Comparison of ENCODE assay signal across 11 cellular contexts in genomic region chr17:41139865-41140264, GRCh38. TPM values are rescaled to one million over a fixed set of nuclear protein-coding genes. Genes with fewer than 3 reads are reported as not detected.
DNase-seq lines count a peak whose midpoint lies in the region; FAIRE-seq and TF ChIP-seq lines count a peak whose summit lies in the region.
"Not testable (repeated sequence)": the region's sequence is repeated elsewhere in the genome, so short reads cannot be mapped to it uniquely, and the experiment has no call there.
"Had no signal": no experiment of that assay in that cellular context is flagged by ENCODE, and none has a peak within 500 bp of the region (broad histone marks: within the 10 kb centered on the region; RNA-seq: fewer than 3 reads in every experiment).

No MANE protein-coding gene starts in this region.

- peak overlapping the region; percentile 48; the same call in 1 of the 2 replicates for H3K27ac ChIP-seq in RWPE1
- not testable (repeated sequence) for H3K27ac ChIP-seq in mesenchymal stem cell (ENCODE audit: low read length, poor library complexity, severe bottlenecking); trophoblast cell (ENCODE audit: low read depth, low read length)

- peaks cover 30% of the 10 kb centered on the region for H3K9me3 Mint-ChIP-seq in chondrocyte (ENCODE audit: low read depth)
- not testable (repeated sequence) for H3K9me3 Mint-ChIP-seq in glutamatergic neuron (ENCODE audit: unreplicated experiment)

- not testable (repeated sequence) for H3K14ac ChIP-seq in mesenchymal stem cell (ENCODE audit: low read length in 2 of 2); trophoblast cell (ENCODE audit: low read length)

- not testable (repeated sequence) for H2BK5ac ChIP-seq in mesenchymal stem cell (ENCODE audit: low read depth, low read length, poor library complexity, severe bottlenecking); trophoblast cell (ENCODE audit: low read depth, low read length, poor library complexity)

- H2AFZ ChIP-seq in mesenchymal stem cell (ENCODE audit: low read depth, low read length); trophoblast cell (ENCODE audit: insufficient read depth, low read length, poor library complexity): not testable (repeated sequence)

- POLR2A ChIA-PET in RWPE1 (lab: Yijun Ruan, JAX; ENCODE audit: low non-redundant PET), result not testable (repeated sequence)

- not testable (repeated sequence) for H3K27ac Mint-ChIP-seq in chondrocyte (ENCODE audit: unreplicated experiment)
- H3K27ac Mint-ChIP-seq in glutamatergic neuron (ENCODE audit: unreplicated experiment), result peak overlapping the region; percentile 62

- DNase-seq in HTR-8/SVneo (ENCODE audit: insufficient read length, low spot score); RWPE1 (ENCODE audit: low spot score); glutamatergic neuron; mesenchymal stem cell; trophoblast cell: not testable (repeated sequence)
- DNase-seq in chondrocyte (ENCODE audit: low spot score), result peak; percentile 78

- H3K9me3 ChIP-seq in mesenchymal stem cell (ENCODE audit: control insufficient read depth, low read length), result peaks cover 23% of the 10 kb centered on the region
- H3K9me3 ChIP-seq in trophoblast cell (ENCODE audit: insufficient read depth, low read depth, low read length), result not testable (repeated sequence)

- H2BK15ac ChIP-seq in mesenchymal stem cell (ENCODE audit: low read depth, poor library complexity, severe bottlenecking), result peak overlapping the region; percentile 52

- not testable (repeated sequence) for H3K27me3 ChIP-seq in mesenchymal stem cell (ENCODE audit: control insufficient read depth in 1 of 2, insufficient read depth in 1 of 2, low read length in 2 of 2); trophoblast cell (ENCODE audit: insufficient read depth, low read length)

- H3K36me3 Mint-ChIP-seq in chondrocyte (ENCODE audit: low read depth), result peaks cover 10% of the 10 kb centered on the region
- H3K36me3 Mint-ChIP-seq in glutamatergic neuron (ENCODE audit: unreplicated experiment), result peaks cover 22% of the 10 kb centered on the region

- WGBS in mesenchymal stem cell, result 90% methylated on average over 12 of the region's 12 CpGs
- no CpG with 5 or more reads among the region's 12 CpGs for WGBS in trophoblast cell (ENCODE audit: extremely low coverage, insufficient coverage, insufficient read length)

- H3K4ac ChIP-seq in mesenchymal stem cell (ENCODE audit: low read depth in 1 of 2, low read length in 2 of 2); trophoblast cell (ENCODE audit: low read depth, low read length): not testable (repeated sequence)

- H3K79me1 ChIP-seq in mesenchymal stem cell (replicated peaks; ENCODE audit: low read length, poor library complexity, severe bottlenecking); trophoblast cell (ENCODE audit: low read length): not testable (repeated sequence)

- peak; percentile 92 for FAIRE-seq in HTR-8/SVneo (lab: Jason Lieb, UNC)

- CTCF ChIA-PET in RWPE1 (lab: Yijun Ruan, JAX), result interaction anchor here (0.6 kb wide), 1 partner anchor 264 kb away, joined by 3 read pairs; no protein-coding TSS in a partner anchor

- H3K9ac ChIP-seq in mesenchymal stem cell (ENCODE audit: low read length); trophoblast cell (ENCODE audit: low read length): not testable (repeated sequence)

- H4K8ac ChIP-seq in mesenchymal stem cell (ENCODE audit: low read length); trophoblast cell (ENCODE audit: low read depth, low read length): not testable (repeated sequence)

- H4K91ac ChIP-seq in mesenchymal stem cell (ENCODE audit: low read length), result peak overlapping the region; percentile 18
- H4K91ac ChIP-seq in trophoblast cell (ENCODE audit: low read depth, low read length), result not testable (repeated sequence)

- H3K4me3 ChIP-seq in mesenchymal stem cell (ENCODE audit: insufficient read depth in 1 of 2, low read depth in 1 of 2, low read length in 2 of 2) (peak overlapping the region in 1 of 2 experiments; percentile 39), trophoblast cell (ENCODE audit: low read depth, low read length) (peak overlapping the region; percentile 53)

- not testable (repeated sequence) for TF ChIP-seq CTCF in RWPE1 (conservative IDR thresholded peaks at IDR 0.05; ENCODE audit: low read depth); chondrocyte (IDR thresholded peaks at IDR 0.05); glutamatergic neuron (IDR thresholded peaks at IDR 0.05; ENCODE audit: partially characterized antibody, unreplicated experiment)

- not testable (repeated sequence) for H3K4me2 ChIP-seq in mesenchymal stem cell (ENCODE audit: low read length, poor library complexity, severe bottlenecking); trophoblast cell (ENCODE audit: low read length)

- H2AK5ac ChIP-seq in mesenchymal stem cell (ENCODE audit: low read length, severe bottlenecking), result peak overlapping the region; percentile 31
- H2AK5ac ChIP-seq in trophoblast cell (ENCODE audit: low read length), result not testable (repeated sequence)

- not testable (repeated sequence) for H3K23ac ChIP-seq in mesenchymal stem cell (ENCODE audit: low read length in 2 of 2); trophoblast cell (ENCODE audit: low read length)

- H3K4me1 ChIP-seq in mesenchymal stem cell (ENCODE audit: control insufficient read depth, insufficient read depth, low read depth, low read length); trophoblast cell (ENCODE audit: control insufficient read depth in 1 of 2, insufficient read depth in 2 of 2, low read length in 2 of 2): not testable (repeated sequence)

- not testable (repeated sequence) for H2BK120ac ChIP-seq in mesenchymal stem cell (ENCODE audit: low read depth, low read length); trophoblast cell (ENCODE audit: insufficient read depth, low read length, poor library complexity)

- H3K4me3 Mint-ChIP-seq in chondrocyte (ENCODE audit: unreplicated experiment); glutamatergic neuron (ENCODE audit: unreplicated experiment): not testable (repeated sequence)

- H3K18ac ChIP-seq in mesenchymal stem cell (ENCODE audit: low read depth in 1 of 2, low read length in 2 of 2); trophoblast cell (ENCODE audit: low read length): not testable (repeated sequence)

- H3K4me1 Mint-ChIP-seq in chondrocyte (ENCODE audit: low read depth); glutamatergic neuron (ENCODE audit: low read depth, unreplicated experiment): not testable (repeated sequence)

- H3K36me3 ChIP-seq in mesenchymal stem cell (ENCODE audit: control insufficient read depth in 1 of 2, insufficient read depth in 2 of 2, low read depth in 1 of 2, low read length in 2 of 2); trophoblast cell (ENCODE audit: control insufficient read depth in 1 of 2, insufficient read depth in 2 of 2, low read length in 2 of 2): not testable (repeated sequence)

- H3K27me3 Mint-ChIP-seq in chondrocyte (ENCODE audit: low read depth); glutamatergic neuron (ENCODE audit: unreplicated experiment): not testable (repeated sequence)

- H3K79me2 ChIP-seq in trophoblast cell (ENCODE audit: control insufficient read depth, insufficient read depth, low read length, poor library complexity), result not testable (repeated sequence)

- not testable (repeated sequence) for H2BK12ac ChIP-seq in mesenchymal stem cell (ENCODE audit: low read length in 2 of 2); trophoblast cell (ENCODE audit: low read length)

- H4K12ac ChIP-seq in trophoblast cell (ENCODE audit: low read depth, low read length), result not testable (repeated sequence)

RNA-seq across cellular contexts. Expression of gene KRTAP4-6, which starts 0.5 kb away (rescaled TPM):
- total RNA-seq in chondrocyte (not detected in 3 replicates), glutamatergic neuron (ENCODE audit: unreplicated experiment) (not detected)
- not detected for polyA plus RNA-seq in mesenchymal stem cell (2013, experiment 1 of 2)
- not detected for polyA plus RNA-seq in mesenchymal stem cell (2013, experiment 2 of 2)
- polyA plus RNA-seq in trophoblast cell (2013), result not detected in 2 replicates
- total RNA-seq: CD4-positive, CD25-positive, alpha-beta regulatory T cell; CD8-positive, alpha-beta memory T cell; H1; H9; HT-29 had no signal
- polyA plus RNA-seq: CD4-positive, CD25-positive, alpha-beta regulatory T cell; H1 had no signal

RNA-seq across cellular contexts. Expression of gene KRTAP4-5, which starts 9.8 kb away (rescaled TPM):
- total RNA-seq in chondrocyte, result not detected in 3 replicates
- not detected for total RNA-seq in glutamatergic neuron (ENCODE audit: unreplicated experiment)
- not detected for polyA plus RNA-seq in mesenchymal stem cell (2013, experiment 1 of 2)
- polyA plus RNA-seq in mesenchymal stem cell (2013, experiment 2 of 2), result not detected
- not detected in 2 replicates for polyA plus RNA-seq in trophoblast cell (2013)
- total RNA-seq: CD4-positive, CD25-positive, alpha-beta regulatory T cell; CD8-positive, alpha-beta memory T cell; H1; H9; HT-29 had no signal
- polyA plus RNA-seq: CD4-positive, CD25-positive, alpha-beta regulatory T cell; CD8-positive, alpha-beta memory T cell; H1 had no signal

RNA-seq across cellular contexts. Expression of gene KRTAP4-12, which starts 15.9 kb away (rescaled TPM):
- total RNA-seq in chondrocyte (not detected in 3 replicates), glutamatergic neuron (ENCODE audit: unreplicated experiment) (not detected)
- polyA plus RNA-seq in mesenchymal stem cell (2013, experiment 1 of 2), result not detected
- not detected for polyA plus RNA-seq in mesenchymal stem cell (2013, experiment 2 of 2)
- not detected in 2 replicates for polyA plus RNA-seq in trophoblast cell (2013)
- total RNA-seq: CD4-positive, CD25-positive, alpha-beta regulatory T cell; CD8-positive, alpha-beta memory T cell; H1; H9; HT-29 had no signal
- polyA plus RNA-seq: CD4-positive, CD25-positive, alpha-beta regulatory T cell; CD8-positive, alpha-beta memory T cell; H1 had no signal

RNA-seq across cellular contexts. Expression of gene KRTAP4-4, which starts 20.7 kb away (rescaled TPM):
- total RNA-seq in chondrocyte, result not detected in 3 replicates
- not detected for total RNA-seq in glutamatergic neuron (ENCODE audit: unreplicated experiment)
- not detected for polyA plus RNA-seq in mesenchymal stem cell (2013, experiment 1 of 2)
- polyA plus RNA-seq in mesenchymal stem cell (2013, experiment 2 of 2), result not detected
- not detected in 2 replicates for polyA plus RNA-seq in trophoblast cell (2013)
- total RNA-seq: CD4-positive, CD25-positive, alpha-beta regulatory T cell; CD8-positive, alpha-beta memory T cell; H1; H9; HT-29 had no signal
- polyA plus RNA-seq: CD4-positive, CD25-positive, alpha-beta regulatory T cell; CD8-positive, alpha-beta memory T cell; H1 had no signal

RNA-seq across cellular contexts. Expression of gene KRTAP4-11, which starts 21.7 kb away (rescaled TPM):
- total RNA-seq in chondrocyte, result not detected in 3 replicates
- not detected for total RNA-seq in glutamatergic neuron (ENCODE audit: unreplicated experiment)
- polyA plus RNA-seq in mesenchymal stem cell (2013, experiment 1 of 2), result not detected
- polyA plus RNA-seq in mesenchymal stem cell (2013, experiment 2 of 2), result not detected
- not detected in 2 replicates for polyA plus RNA-seq in trophoblast cell (2013)
- total RNA-seq: CD4-positive, CD25-positive, alpha-beta regulatory T cell; CD8-positive, alpha-beta memory T cell; H1; H9; HT-29 had no signal
- polyA plus RNA-seq: CD4-positive, CD25-positive, alpha-beta regulatory T cell; CD8-positive, alpha-beta memory T cell; H1 had no signal
